37 cellular contexts compared by ENCODE assay signal in the genomic region with DNA sequence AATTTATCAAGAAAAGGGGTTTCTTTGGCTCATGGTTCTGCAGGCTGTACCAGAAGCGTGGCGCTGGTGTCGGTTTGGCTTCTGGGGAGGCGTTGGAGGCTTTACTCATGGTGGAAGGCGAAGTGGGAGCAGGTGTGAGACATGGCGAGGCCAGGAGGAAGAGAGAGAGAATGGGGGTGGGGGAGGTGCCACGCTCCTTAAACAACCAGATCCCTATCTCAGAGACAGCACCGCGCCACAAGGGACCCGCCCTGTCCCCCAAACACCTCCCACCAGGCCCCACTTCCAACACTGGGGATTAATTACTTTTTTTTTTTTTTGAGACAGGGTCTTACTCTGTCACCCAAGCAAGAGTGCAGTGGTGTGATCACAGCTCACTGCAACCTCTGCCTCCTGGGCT.
"Had no signal": no experiment of that assay in that cellular context is flagged by ENCODE, and none has a peak within 500 bp of the region (broad histone marks: within the 10 kb centered on the region; RNA-seq: fewer than 3 reads in every experiment).

No MANE protein-coding gene starts in this region.

- H3K27ac Mint-ChIP-seq: activated B cell treated with CpG ODN at 0.5 μM for 24 hours; activated CD8-positive, alpha-beta memory T cell treated with anti-CD3 and anti-CD28 coated beads, Interleukin-2, amount 10 ng/mL, durations not matched to agents 7 days and 5 days; activated CD8-positive, alpha-beta T cell treated with anti-CD3 and anti-CD28 coated beads, Interleukin-2, amount 10 ng/mL, durations not matched to agents 7 days and 5 days; activated naive CD4-positive, alpha-beta T cell treated with anti-CD3 and anti-CD28 coated beads for 36 hours; activated naive CD4-positive, alpha-beta T cell treated with anti-CD3 and anti-CD28 coated beads, Interleukin-2, amount 50 U/mL, for 24 hours; activated naive CD8-positive, alpha-beta T cell treated with anti-CD3 and anti-CD28 coated beads for 36 hours; activated naive CD8-positive, alpha-beta T cell treated with anti-CD3 and anti-CD28 coated beads, Interleukin-2, amount 50 U/mL, for 24 hours; activated T-helper 1 cell treated with anti-CD3 and anti-CD28 coated beads, Interleukin-12 subunit alpha, Interleukin-12 subunit beta, Interleukin-2, Interleukin-4 antibody, amounts not matched to agents 30 ng/mL and 10 ng/mL and 1 ng/mL, durations not matched to agents 14 hours and 24 hours and 36 hours; activated T-helper 2 cell treated with anti-CD3 and anti-CD28 coated beads, Interferon-gamma antibody, Interleukin-2, Interleukin-4, amounts not matched to agents 10 μg/mL and 5 μg/mL and 100 μg/mL, durations not matched to agents 14 hours and 24 hours and 36 hours; T-helper 1 cell treated with Interleukin-12 subunit alpha and Interleukin-12 subunit beta and Interleukin-4 antibody, amounts not matched to agents 30 μg/mL and 1 μg/mL, for 36 hours; T-helper 2 cell treated with Interferon-gamma antibody and Interleukin-4, amounts not matched to agents 5 μg/mL and 100 μg/mL, for 36 hours had no signal

- H3K27ac ChIP-seq: adrenal gland, ascending aorta, breast epithelium, cardiac muscle cell, colonic mucosa, epithelial cell of prostate, esophagus squamous epithelium, gastroesophageal sphincter, heart right ventricle, WERI-Rb-1 had no signal

- H3K9me3 Mint-ChIP-seq: activated B cell treated with CpG ODN at 0.5 μM for 24 hours; activated naive CD4-positive, alpha-beta T cell treated with anti-CD3 and anti-CD28 coated beads for 36 hours; activated naive CD4-positive, alpha-beta T cell treated with anti-CD3 and anti-CD28 coated beads, Interleukin-2, amount 50 U/mL, for 24 hours; activated naive CD8-positive, alpha-beta T cell treated with anti-CD3 and anti-CD28 coated beads for 36 hours; activated naive CD8-positive, alpha-beta T cell treated with anti-CD3 and anti-CD28 coated beads, Interleukin-2, amount 50 U/mL, for 24 hours; activated T-helper 1 cell treated with anti-CD3 and anti-CD28 coated beads, Interleukin-12 subunit alpha, Interleukin-12 subunit beta, Interleukin-2, Interleukin-4 antibody, amounts not matched to agents 30 ng/mL and 10 ng/mL and 1 ng/mL, durations not matched to agents 14 hours and 24 hours and 36 hours; activated T-helper 2 cell treated with anti-CD3 and anti-CD28 coated beads, Interferon-gamma antibody, Interleukin-2, Interleukin-4, amounts not matched to agents 10 μg/mL and 5 μg/mL and 100 μg/mL, durations not matched to agents 14 hours and 24 hours and 36 hours; brain; T-helper 1 cell treated with Interleukin-12 subunit alpha and Interleukin-12 subunit beta and Interleukin-4 antibody, amounts not matched to agents 30 μg/mL and 1 μg/mL, for 36 hours; T-helper 2 cell treated with Interferon-gamma antibody and Interleukin-4, amounts not matched to agents 5 μg/mL and 100 μg/mL, for 36 hours had no signal

- H3K9me3 ChIP-seq: adrenal gland, ascending aorta, breast epithelium, colonic mucosa, esophagus squamous epithelium, gastroesophageal sphincter, heart right ventricle had no signal

- H3K4me1 Mint-ChIP-seq: activated CD8-positive, alpha-beta memory T cell treated with anti-CD3 and anti-CD28 coated beads, Interleukin-2, amount 10 ng/mL, durations not matched to agents 7 days and 5 days; activated naive CD4-positive, alpha-beta T cell treated with anti-CD3 and anti-CD28 coated beads, Interleukin-2, amount 50 U/mL, for 24 hours; activated naive CD8-positive, alpha-beta T cell treated with anti-CD3 and anti-CD28 coated beads, Interleukin-2, amount 50 U/mL, for 24 hours had no signal

- H3K27me3 Mint-ChIP-seq: activated B cell treated with CpG ODN at 0.5 μM for 24 hours; activated CD8-positive, alpha-beta memory T cell treated with anti-CD3 and anti-CD28 coated beads, Interleukin-2, amount 10 ng/mL, durations not matched to agents 7 days and 5 days; activated naive CD4-positive, alpha-beta T cell treated with anti-CD3 and anti-CD28 coated beads, Interleukin-2, amount 50 U/mL, for 24 hours; activated naive CD8-positive, alpha-beta T cell treated with anti-CD3 and anti-CD28 coated beads for 36 hours; activated naive CD8-positive, alpha-beta T cell treated with anti-CD3 and anti-CD28 coated beads, Interleukin-2, amount 50 U/mL, for 24 hours; brain had no signal

- H3K4me3 ChIP-seq: adrenal gland, ascending aorta, breast epithelium, cardiac muscle cell, colonic mucosa, esophagus squamous epithelium, gastroesophageal sphincter, heart right ventricle had no signal

- FAIRE-seq: endometrium, endothelial cell of umbilical vein had no signal

- H3K4me3 Mint-ChIP-seq: activated B cell treated with CpG ODN at 0.5 μM for 24 hours; activated CD8-positive, alpha-beta memory T cell treated with anti-CD3 and anti-CD28 coated beads, Interleukin-2, amount 10 ng/mL, durations not matched to agents 7 days and 5 days; activated CD8-positive, alpha-beta T cell treated with anti-CD3 and anti-CD28 coated beads, Interleukin-2, amount 10 ng/mL, durations not matched to agents 7 days and 5 days; activated naive CD4-positive, alpha-beta T cell treated with anti-CD3 and anti-CD28 coated beads for 36 hours; activated naive CD4-positive, alpha-beta T cell treated with anti-CD3 and anti-CD28 coated beads, Interleukin-2, amount 50 U/mL, for 24 hours; activated naive CD8-positive, alpha-beta T cell treated with anti-CD3 and anti-CD28 coated beads for 36 hours; activated naive CD8-positive, alpha-beta T cell treated with anti-CD3 and anti-CD28 coated beads, Interleukin-2, amount 50 U/mL, for 24 hours; activated T-helper 1 cell treated with anti-CD3 and anti-CD28 coated beads, Interleukin-12 subunit alpha, Interleukin-12 subunit beta, Interleukin-2, Interleukin-4 antibody, amounts not matched to agents 30 ng/mL and 10 ng/mL and 1 ng/mL, durations not matched to agents 14 hours and 24 hours and 36 hours; brain; T-helper 1 cell treated with Interleukin-12 subunit alpha and Interleukin-12 subunit beta and Interleukin-4 antibody, amounts not matched to agents 30 μg/mL and 1 μg/mL, for 36 hours; T-helper 2 cell treated with Interferon-gamma antibody and Interleukin-4, amounts not matched to agents 5 μg/mL and 100 μg/mL, for 36 hours had no signal

- DNase-seq: activated B cell treated with CpG ODN at 0.5 μM for 24 hours; activated CD4-positive, alpha-beta T cell treated with anti-CD3 and anti-CD28 coated beads for 48 hours; activated CD4-positive, alpha-beta T cell treated with anti-CD3 and anti-CD28 coated beads, Interleukin-2, amount 50 U/mL, for 1 hour; activated CD4-positive, alpha-beta T cell treated with anti-CD3 and anti-CD28 coated beads, Interleukin-2, amount 50 U/mL, for 48 hours; activated CD8-positive, alpha-beta memory T cell treated with anti-CD3 and anti-CD28 coated beads, Interleukin-2, amount 10 ng/mL, durations not matched to agents 7 days and 5 days; activated CD8-positive, alpha-beta memory T cell treated with anti-CD3 and anti-CD28 coated beads, Interleukin-2, amount 50 U/mL, for 4 hours; activated CD8-positive, alpha-beta T cell treated with anti-CD3 and anti-CD28 coated beads, Interleukin-2, amount 10 ng/mL, durations not matched to agents 7 days and 5 days; activated effector memory CD4-positive, alpha-beta T cell treated with anti-CD3 and anti-CD28 coated beads, Interleukin-2, amount 50 U/mL, for 16 hours; activated naive CD4-positive, alpha-beta T cell treated with anti-CD3 and anti-CD28 coated beads for 36 hours; activated naive CD8-positive, alpha-beta T cell treated with anti-CD3 and anti-CD28 coated beads for 36 hours; activated naive CD8-positive, alpha-beta T cell treated with anti-CD3 and anti-CD28 coated beads, Interleukin-2, amount 50 U/mL, for 24 hours; activated T-cell treated with anti-CD3 and anti-CD28 coated beads, Interleukin-2, amount 50 U/mL, for 1 hour; activated T-cell treated with anti-CD3 and anti-CD28 coated beads, Interleukin-2, amount 50 U/mL, for 48 hours; adrenal gland; central memory CD4-positive, alpha-beta T cell; cerebellar nuclear complex; colonic mucosa; effector CD8-positive, alpha-beta T cell; esophagus squamous epithelium; foreskin melanocyte; heart right ventricle; T1000; WERI-Rb-1 had no signal

- H3K27me3 ChIP-seq: adrenal gland, ascending aorta, breast epithelium, cardiac muscle cell, colonic mucosa, esophagus squamous epithelium, gastroesophageal sphincter, heart right ventricle had no signal

- ATAC-seq: activated CD4-positive, CD25-positive, alpha-beta regulatory T cell treated with anti-CD3 and anti-CD28 coated beads, Interleukin-2, amount 50 U/mL, for 24 hours; activated CD8-positive, alpha-beta memory T cell treated with anti-CD3 and anti-CD28 coated beads, Interleukin-2, amount 10 ng/mL, durations not matched to agents 7 days and 5 days; activated CD8-positive, alpha-beta T cell treated with anti-CD3 and anti-CD28 coated beads, Interleukin-2, amount 10 ng/mL, durations not matched to agents 7 days and 5 days; activated naive CD8-positive, alpha-beta T cell treated with anti-CD3 and anti-CD28 coated beads, Interleukin-2, amount 50 U/mL, for 24 hours; gastroesophageal sphincter; heart right ventricle had no signal

- H3K36me3 ChIP-seq: adrenal gland, ascending aorta, breast epithelium, cardiac muscle cell, colonic mucosa, esophagus squamous epithelium, gastroesophageal sphincter, heart right ventricle, WERI-Rb-1 had no signal

- H3K36me3 Mint-ChIP-seq: activated CD8-positive, alpha-beta memory T cell treated with anti-CD3 and anti-CD28 coated beads, Interleukin-2, amount 10 ng/mL, durations not matched to agents 7 days and 5 days; activated naive CD4-positive, alpha-beta T cell treated with anti-CD3 and anti-CD28 coated beads, Interleukin-2, amount 50 U/mL, for 24 hours; activated naive CD8-positive, alpha-beta T cell treated with anti-CD3 and anti-CD28 coated beads for 36 hours; brain had no signal

- H3K4me1 ChIP-seq: ascending aorta, breast epithelium had no signal
